Comparison of ENCODE assay signal across 8 cellular contexts in the genomic region with DNA sequence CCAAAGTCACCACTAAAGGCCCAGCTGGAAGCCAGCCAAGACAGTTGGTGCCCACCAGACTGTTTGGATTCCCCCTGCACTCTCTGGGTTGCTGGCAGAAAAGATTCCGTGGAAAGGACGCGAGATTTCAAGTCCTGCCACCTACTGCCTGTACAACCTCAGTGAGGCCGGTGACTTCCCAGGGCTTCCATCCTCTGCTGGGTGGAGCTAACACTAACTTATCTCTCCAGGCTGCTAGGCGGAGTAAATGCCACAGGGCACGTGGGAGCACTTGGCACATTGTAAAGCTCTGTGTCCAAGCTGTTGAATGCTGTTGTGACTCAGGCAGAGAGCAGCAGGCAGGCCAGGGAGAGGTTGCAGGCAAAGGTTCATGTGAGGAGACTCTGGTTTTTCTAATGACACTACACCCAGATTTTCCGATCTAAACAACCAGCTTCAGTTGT. TPM values are rescaled to one million over a fixed set of nuclear protein-coding genes. Genes with fewer than 3 reads are reported as not detected.
A peak's percentile ranks its signal among the peaks of the same experiment; 100 is the strongest.
DNase-seq lines count a peak whose midpoint lies in the region; ATAC-seq and TF ChIP-seq lines count a peak whose summit lies in the region.

No MANE protein-coding gene starts in this region.

- POLR2A ChIA-PET in CD8-positive, alpha-beta memory T cell (lab: Charles Lee) = no interaction called here

- no peaks in the 10 kb centered on the region for H3K36me3 ChIP-seq in H7 (replicated peaks; ENCODE audit: control insufficient read depth, insufficient read depth, low read length)
- no peaks in the 10 kb centered on the region for H3K36me3 ChIP-seq in CD8-positive, alpha-beta memory T cell (ENCODE audit: insufficient read depth, low read length)

- no peaks in the 10 kb centered on the region for H3K36me3 Mint-ChIP-seq in CD8-positive, alpha-beta memory T cell

- H3K27me3 Mint-ChIP-seq in CD8-positive, alpha-beta memory T cell = peaks cover 0 to 3% of the 10 kb centered on the region in 2 donors

- no peak for TF ChIP-seq CTCF in epithelial cell of esophagus (IDR thresholded peaks at IDR 0.05; ENCODE audit: insufficient read depth, low read depth, low read length, missing control alignments)

- H3K9me3 ChIP-seq in CD8-positive, alpha-beta memory T cell (ENCODE audit: low read length) = no peaks in the 10 kb centered on the region

- H3K4me3 ChIP-seq in epithelial cell of esophagus (ENCODE audit: low read length) = no peak overlapping the region
- H3K4me3 ChIP-seq in H7 (ENCODE audit: insufficient read depth, low read depth, low read length) = no peak overlapping the region
- H3K4me3 ChIP-seq in CD8-positive, alpha-beta memory T cell (ENCODE audit: low read length) = no peak overlapping the region

- DNase-seq in GM04503 (ENCODE audit: low read depth) (peak; percentile 98), NCI-H69 (lab: John Stamatoyannopoulos, UW) (peak; percentile 89), epithelial cell of esophagus (ENCODE audit: low read depth) (peak; percentile 79), myocyte (ENCODE audit: low read depth) (peak; percentile 99), H7 (no peak), OCI-M2 (lab: John Stamatoyannopoulos, UW; ENCODE audit: unreplicated experiment) (no peak)
- no peak for DNase-seq in CD8-positive, alpha-beta memory T cell

- H3K27ac ChIP-seq in CD8-positive, alpha-beta memory T cell (ENCODE audit: low read depth, low read length) = no peak overlapping the region

- no peaks in the 10 kb centered on the region for H3K4me1 ChIP-seq in CD8-positive, alpha-beta memory T cell (ENCODE audit: insufficient read depth, low read length)

- H3K4me3 Mint-ChIP-seq in CD8-positive, alpha-beta memory T cell = no peak overlapping the region

- H3K9me3 Mint-ChIP-seq in CD8-positive, alpha-beta memory T cell = no peaks in the 10 kb centered on the region

- H3K27me3 ChIP-seq in H7 (ENCODE audit: control insufficient read depth, insufficient read depth, low read length) = no peaks in the 10 kb centered on the region; the same call in 1 of the 2 replicates
- H3K27me3 ChIP-seq in CD8-positive, alpha-beta memory T cell (ENCODE audit: insufficient read depth, low read length, poor library complexity, severe bottlenecking) = no peaks in the 10 kb centered on the region

- CTCF ChIA-PET in CD8-positive, alpha-beta memory T cell (lab: Charles Lee) = no interaction called here

- no peak for ATAC-seq in HG03521 (IDR thresholded peaks at IDR 0.05; ENCODE audit: unreplicated experiment)

- no peak overlapping the region for H3K27ac Mint-ChIP-seq in CD8-positive, alpha-beta memory T cell

- H3K4me1 Mint-ChIP-seq in CD8-positive, alpha-beta memory T cell = no peaks in the 10 kb centered on the region

RNA-seq across cellular contexts. Expression of a gene that starts 50.9 kb away (rescaled TPM):
- total RNA-seq in myocyte = 73.4 and 147 TPM in 2 replicates
- polyA plus RNA-seq in myocyte (2012) = 22.6 TPM
- total RNA-seq in H7 (2014; rRNA removed; shearing (Covaris generic)) = 22.7 and 31.5 TPM in 2 replicates
- total RNA-seq in CD8-positive, alpha-beta memory T cell = 1 to 10 TPM; 1.7 to 2.0 TPM
- not detected for polyA plus RNA-seq in CD8-positive, alpha-beta memory T cell

Comparison
In these comparisons a context has a peak if more than half of its experiments do, and no peak if none do; other contexts are left out.
1. DNase-seq: peak in GM04503 (single experiment), NCI-H69 (single experiment), epithelial cell of esophagus (single experiment) and myocyte (single experiment); none in H7 (single experiment), CD8-positive, alpha-beta memory T cell (0 of 5) and OCI-M2 (single experiment).